In the genomic region with DNA sequence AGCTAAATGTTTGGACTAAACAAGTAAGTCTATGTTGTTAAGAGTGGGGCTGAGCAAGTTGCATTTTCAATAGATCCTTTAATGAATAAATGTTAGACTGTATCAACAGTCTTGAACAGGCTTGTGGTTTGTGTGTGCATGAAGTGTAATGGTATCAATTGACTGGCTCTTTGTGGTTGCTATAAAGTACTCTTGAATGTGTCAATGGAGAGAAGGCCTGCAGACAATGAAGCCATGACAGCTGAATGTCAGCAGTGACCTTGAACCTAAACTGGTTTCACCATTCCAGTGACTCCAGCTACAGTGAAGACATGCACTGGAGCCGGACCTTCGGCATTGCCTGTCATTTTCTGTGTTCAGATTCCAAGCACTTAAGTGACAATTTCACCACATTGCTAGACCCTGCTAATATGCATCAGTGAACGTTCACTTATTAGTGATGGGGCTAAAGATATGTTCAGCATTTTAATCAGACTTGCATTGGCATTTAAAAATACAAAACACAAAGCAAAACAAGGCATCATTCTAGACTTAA, we compare ENCODE assay signal across 22 cellular contexts.
"Had no signal": no experiment of that assay in that cellular context is flagged by ENCODE, and none has a peak within 500 bp of the region (broad histone marks: within the 10 kb centered on the region; RNA-seq: fewer than 3 reads in every experiment).

No MANE protein-coding gene starts in this region.

- ATAC-seq: activated naive CD8-positive, alpha-beta T cell treated with anti-CD3 and anti-CD28 coated beads, Interleukin-2, amount 50 U/mL, for 24 hours; activated T-cell treated with anti-CD3 and anti-CD28 coated beads, Interleukin-2, amount 50 U/mL, for 72 hours; effector memory CD8-positive, alpha-beta T cell; gastroesophageal sphincter; natural killer cell treated with Interleukin-12 subunit alpha and Interleukin-12 subunit beta and Interleukin-15 and Interleukin-18, amount 100 ng/mL, for 72 hours; sciatic nerve; stimulated activated memory B cell treated with anti-CD40 and anti-IgM and Interleukin-4, amounts not matched to agents 10 μg/mL and 1 μg/mL and 100 μg/mL, for 72 hours; T-helper 17 cell had no signal

- DNase-seq: activated CD4-positive, alpha-beta memory T cell treated with anti-CD3 and anti-CD28 coated beads, Interleukin-2, amount 10 ng/mL, durations not matched to agents 7 days and 5 days; activated CD4-positive, alpha-beta T cell treated with anti-CD3 and anti-CD28 coated beads for 4 hours; activated CD4-positive, CD25-positive, alpha-beta regulatory T cell; activated effector memory CD4-positive, alpha-beta T cell treated with Interleukin-2 at 50 U/mL for 16 hours; activated naive CD4-positive, alpha-beta T cell treated with anti-CD3 and anti-CD28 coated beads, Interleukin-2, amount 50 U/mL, for 16 hours; activated naive CD8-positive, alpha-beta T cell treated with anti-CD3 and anti-CD28 coated beads, Interleukin-2, amount 50 U/mL, for 24 hours; activated T-cell treated with anti-CD3 and anti-CD28 coated beads, Interleukin-2, amount 50 U/mL, for 72 hours; colonic mucosa; dorsolateral prefrontal cortex; effector memory CD8-positive, alpha-beta T cell; esophagus squamous epithelium; hypothalamus; midbrain; nucleus accumbens; small intestine; stomach; T-helper 17 cell; transverse colon had no signal
